ENCODE assay signal across 26 cellular contexts in the genomic region with DNA sequence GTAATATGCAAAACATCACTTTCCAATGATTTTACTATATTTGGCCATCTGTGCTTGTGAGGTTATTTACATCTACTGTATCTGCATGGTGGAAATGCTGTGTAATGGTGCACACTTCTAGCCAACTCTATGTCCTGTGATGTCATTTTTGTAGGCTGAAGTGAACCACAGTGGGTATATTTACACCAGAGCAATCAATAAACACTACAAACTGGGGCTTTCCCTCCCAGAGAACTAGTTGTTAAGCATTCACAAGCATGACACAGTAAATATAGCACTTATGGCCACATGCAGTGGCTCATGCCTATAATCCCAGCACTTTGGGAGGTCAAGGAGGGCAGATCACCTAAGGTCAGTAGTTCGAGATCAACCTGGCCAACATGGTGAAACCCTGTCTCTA. TPM values are rescaled to one million over a fixed set of nuclear protein-coding genes. Genes with fewer than 3 reads are reported as not detected.
DNase-seq lines count a peak whose midpoint lies in the region; ATAC-seq and TF ChIP-seq lines count a peak whose summit lies in the region.
"Had no signal": no experiment of that assay in that cellular context is flagged by ENCODE, and none has a peak within 500 bp of the region (broad histone marks: within the 10 kb centered on the region; RNA-seq: fewer than 3 reads in every experiment).

No MANE protein-coding gene starts in this region.

- H3K9me3 Mint-ChIP-seq in Calu3 (ENCODE audit: low read depth, unreplicated experiment) = peaks cover 2% of the 10 kb centered on the region
- H3K9me3 Mint-ChIP-seq: CD14-positive monocyte, memory B cell had no signal

- peaks cover 6% of the 10 kb centered on the region for H3K36me3 Mint-ChIP-seq in Calu3 (ENCODE audit: insufficient read depth, unreplicated experiment)
- H3K36me3 Mint-ChIP-seq: CD14-positive monocyte, memory B cell had no signal

- CTCF ChIA-PET in Calu3 (lab: Charles Lee) = interaction anchor here (0.7 kb wide), 2 partner anchors 32 to 63 kb away, joined by 3 read pairs; no protein-coding TSS in a partner anchor

- ATAC-seq in GM21423 (IDR thresholded peaks at IDR 0.05; ENCODE audit: unreplicated experiment) (peak; percentile 45), HG03108 (IDR thresholded peaks at IDR 0.05; ENCODE audit: unreplicated experiment) (peak; percentile 53), body of pancreas (peak; percentile 31), GM18498 (IDR thresholded peaks at IDR 0.05; ENCODE audit: unreplicated experiment) (no peak)
- ATAC-seq: HCT116 had no signal

- no TSS peak for BruUV-seq in Calu3 (replicated peaks; lab: Mats Ljungman, UMichigan)

- H3K4me1 Mint-ChIP-seq in Calu3 (ENCODE audit: low read depth, unreplicated experiment) = peaks cover 39% of the 10 kb centered on the region
- H3K4me1 Mint-ChIP-seq: CD14-positive monocyte, memory B cell had no signal

- WGBS in body of pancreas, 2 donors = 54 to 86% methylated on average over 1 of the region's 1 CpG
- WGBS in esophagus muscularis mucosa = 83% methylated on average over 1 of the region's 1 CpG

- H3K36me3 ChIP-seq in body of pancreas (replicated peaks in 1 of 2; ENCODE audit: insufficient read depth in 1 of 2, low read depth in 2 of 2) = no peaks in the 10 kb centered on the region
- no peaks in the 10 kb centered on the region for H3K36me3 ChIP-seq in esophagus muscularis mucosa
- H3K36me3 ChIP-seq: stomach had no signal

- no peaks in the 10 kb centered on the region for H3K27me3 Mint-ChIP-seq in Calu3 (ENCODE audit: unreplicated experiment)
- H3K27me3 Mint-ChIP-seq: memory B cell had no signal

- TF ChIP-seq EP300 in esophagus muscularis mucosa (IDR thresholded peaks at IDR 0.05) = no peak

- intact Hi-C loops in Calu3 (cut with micrococcal nuclease; ENCODE audit: unreplicated experiment) (loop anchor here (1.0 to 10.0 kb wide), 4 partner anchors 17 to 559 kb away; partner anchors contain the start of gene SOD2), body of pancreas (cut with DNase I) (no loop called here), esophagus muscularis mucosa (cut with DNase I) (no loop called here)

- H3K9me3 ChIP-seq in body of pancreas = no peaks in the 10 kb centered on the region
- H3K9me3 ChIP-seq in esophagus muscularis mucosa = no peaks in the 10 kb centered on the region
- H3K9me3 ChIP-seq: stomach had no signal

- peaks cover 10% of the 10 kb centered on the region for H3K4me1 ChIP-seq in body of pancreas
- H3K4me1 ChIP-seq in esophagus muscularis mucosa = peaks cover 0 to 1% (median 0%) of the 10 kb centered on the region in 4 donors

- no peak for TF ChIP-seq CTCF in Calu3 (IDR thresholded peaks at IDR 0.05; ENCODE audit: unreplicated experiment)
- no peak for TF ChIP-seq CTCF in body of pancreas (IDR thresholded peaks at IDR 0.05)
- TF ChIP-seq CTCF in coronary artery (IDR thresholded peaks at IDR 0.05) = no peak
- TF ChIP-seq CTCF in esophagus muscularis mucosa (IDR thresholded peaks at IDR 0.05) = no peak

- peak overlapping the region in 1 of 4 donors; percentile 55 for H3K27ac ChIP-seq in body of pancreas
- no peak overlapping the region for H3K27ac ChIP-seq in coronary artery
- H3K27ac ChIP-seq in esophagus muscularis mucosa (replicated peaks in 1 of 4) = no peak overlapping the region
- H3K27ac ChIP-seq: stomach had no signal

- peak overlapping the region; percentile 87 for H3K27ac Mint-ChIP-seq in Calu3 (ENCODE audit: unreplicated experiment)
- H3K27ac Mint-ChIP-seq: CD14-positive monocyte, memory B cell had no signal

- TF ChIP-seq POLR2A in body of pancreas (IDR thresholded peaks at IDR 0.05) = no peak
- no peak for TF ChIP-seq POLR2A in esophagus muscularis mucosa (IDR thresholded peaks at IDR 0.05; ENCODE audit: low read depth)

- DNase-seq in Calu3 = peak; percentile 33
- DNase-seq in body of pancreas = no peak
- DNase-seq in coronary artery (ENCODE audit: low spot score) = no peak
- no peak for DNase-seq in esophagus muscularis mucosa (ENCODE audit: extremely low spot score)
- DNase-seq in activated CD4-positive, CD25-positive, alpha-beta regulatory T cell treated with anti-CD3 and anti-CD28 coated beads, Interleukin-2, amount 50 U/mL, for 72 hours = no peak
- DNase-seq: activated CD4-positive, alpha-beta T cell treated with anti-CD3 and anti-CD28 coated beads for 1 hour; activated CD8-positive, alpha-beta memory T cell treated with anti-CD3 and anti-CD28 coated beads, Interleukin-2, amount 50 U/mL, for 4 hours; aorta; DMS79; IMR-90; MM.1S; NCI-H187; NCI-H524; stomach; T-helper 9 cell had no signal

- no peaks in the 10 kb centered on the region for H3K27me3 ChIP-seq in body of pancreas
- H3K27me3 ChIP-seq in esophagus muscularis mucosa = no peaks in the 10 kb centered on the region
- H3K27me3 ChIP-seq: stomach had no signal

- no peak overlapping the region for H3K4me3 ChIP-seq in body of pancreas
- no peak overlapping the region for H3K4me3 ChIP-seq in coronary artery
- H3K4me3 ChIP-seq in esophagus muscularis mucosa = no peak overlapping the region
- H3K4me3 ChIP-seq: stomach had no signal

- H3K4me3 Mint-ChIP-seq in Calu3 (ENCODE audit: low read depth, unreplicated experiment) = no peak overlapping the region
- H3K4me3 Mint-ChIP-seq: CD14-positive monocyte, memory B cell had no signal

RNA-seq across cellular contexts. Expression of gene SLC22A2, which starts 4.9 kb away (rescaled TPM):
- total RNA-seq in Calu3 (2022) (not detected in 2 replicates), body of pancreas (not detected), esophagus muscularis mucosa (under 1 TPM in 1 of 4 donors, not detected in 3; 0.75 TPM)
- total RNA-seq: A673, epithelial cell of proximal tubule, glomerular endothelial cell, IMR-90, pulmonary artery endothelial cell, SK-MEL-5, stomach had no signal
